Comparison of ENCODE assay signal across 10 cellular contexts in the genomic region with DNA sequence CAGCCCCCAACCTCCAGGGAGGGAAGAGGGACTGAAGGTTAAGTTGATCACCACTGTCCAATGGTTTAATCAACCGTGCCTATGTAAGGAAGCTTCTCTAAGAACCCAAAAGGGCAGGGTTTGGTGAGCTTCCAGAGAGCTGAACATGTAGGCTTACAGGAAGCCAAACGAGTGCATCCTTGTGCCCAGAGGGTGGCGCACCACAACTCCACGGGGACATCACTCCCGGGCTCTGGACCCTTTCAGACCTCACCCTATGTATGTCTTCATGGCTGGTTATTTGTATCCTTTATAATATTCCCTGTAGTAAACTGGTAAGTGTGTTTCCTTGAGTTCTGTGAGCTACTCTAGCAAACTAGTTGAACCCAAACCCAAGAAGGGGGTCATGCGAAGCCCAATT. TPM values are rescaled to one million over a fixed set of nuclear protein-coding genes. Genes with fewer than 3 reads are reported as not detected.
DNase-seq lines count a peak whose midpoint lies in the region; ATAC-seq, FAIRE-seq and TF ChIP-seq lines count a peak whose summit lies in the region.
"Had no signal": no experiment of that assay in that cellular context is flagged by ENCODE, and none has a peak within 500 bp of the region (broad histone marks: within the 10 kb centered on the region; RNA-seq: fewer than 3 reads in every experiment).

No MANE protein-coding gene starts in this region.

- H3K27ac ChIP-seq in HepG2 (ENCODE audit: extremely low read length, insufficient read depth, low read length): no peak overlapping the region
- no peak overlapping the region for H3K27ac ChIP-seq in gastroesophageal sphincter

- BruUV-seq in HepG2 (replicated peaks; lab: Mats Ljungman, UMichigan): no TSS peak

- H3K27ac Mint-ChIP-seq in CD14-positive monocyte (no peak overlapping the region), activated B cell treated with CpG ODN at 0.5 μM for 24 hours (peak overlapping the region; percentile 50)

- TF ChIP-seq EP300 in HepG2 (IDR thresholded peaks at IDR 0.05; ENCODE audit: low read depth in 2 of 2, low read length in 2 of 2): no peak
- no peak for TF ChIP-seq EP300 in HepG2 (CRISPR knock-in tag; IDR thresholded peaks at IDR 0.05; ENCODE audit: borderline replicate concordance)
- no peak for TF ChIP-seq EP300 in gastroesophageal sphincter (IDR thresholded peaks at IDR 0.05)

- TF ChIP-seq CTCF in CD14-positive monocyte (IDR thresholded peaks at IDR 0.05): peak; percentile 26
- TF ChIP-seq CTCF in GM13977 (IDR thresholded peaks at IDR 0.05; ENCODE audit: extremely low read depth, insufficient read depth, missing control alignments): peak; percentile 30
- no peak for TF ChIP-seq CTCF in activated B cell treated with CpG ODN at 0.5 μM for 24 hours (IDR thresholded peaks at IDR 0.05)
- TF ChIP-seq CTCF in HepG2 (CRISPR knock-in tag; IDR thresholded peaks at IDR 0.05): peak; percentile 51
- no peak for TF ChIP-seq CTCF in gastroesophageal sphincter (IDR thresholded peaks at IDR 0.05)

- H3K9me3 ChIP-seq in HepG2 (ENCODE audit: low read length) (no peaks in the 10 kb centered on the region), gastroesophageal sphincter (no peaks in the 10 kb centered on the region)
- H3K9me3 ChIP-seq: body of pancreas had no signal

- H3K4me1 Mint-ChIP-seq in CD14-positive monocyte: peaks cover 12% of the 10 kb centered on the region
- H3K4me1 Mint-ChIP-seq in activated B cell treated with CpG ODN at 0.5 μM for 24 hours: peaks cover 18% of the 10 kb centered on the region

- H3K4me1 ChIP-seq in HepG2 (ENCODE audit: insufficient read depth, low read length): peaks cover 14% of the 10 kb centered on the region
- peaks cover 0 to 10% (median 0%) of the 10 kb centered on the region in 3 donors for H3K4me1 ChIP-seq in gastroesophageal sphincter
- H3K4me1 ChIP-seq: body of pancreas had no signal

- POLR2A ChIA-PET in activated B cell treated with CpG ODN at 0.5 μM for 24 hours (lab: Charles Lee) (interaction anchor here (0.6 to 3.8 kb wide), 9 partner anchors 11 to 96 kb away, joined by 3 to 99 read pairs (median 11); a partner anchor contains a TSS), HepG2 (lab: Yijun Ruan, JAX) (interaction anchor here (1.0 to 1.3 kb wide), 2 partner anchors 10 to 11 kb away, joined by 3 to 6 read pairs; a partner anchor contains a TSS)

- H3K9me3 Mint-ChIP-seq in CD14-positive monocyte: no peaks in the 10 kb centered on the region
- no peaks in the 10 kb centered on the region for H3K9me3 Mint-ChIP-seq in activated B cell treated with CpG ODN at 0.5 μM for 24 hours

- no peak overlapping the region for H3K4me2 ChIP-seq in HepG2 (ENCODE audit: low read depth, low read length)

- no peaks in the 10 kb centered on the region for H4K20me1 ChIP-seq in HepG2 (ENCODE audit: insufficient read depth, low read length)

- TF ChIP-seq RAD21 in HepG2 (CRISPR knock-in tag; IDR thresholded peaks at IDR 0.05): 0 out of 2 replicates have a peak, but pooled peaks have one; percentile 14

- no peak for FAIRE-seq in HepG2 (lab: Jason Lieb, UNC)

- intact Hi-C loops in CD14-positive monocyte (cut with micrococcal nuclease) (no loop called here), activated B cell treated with CpG ODN at 0.5 μM for 24 hours (cut with micrococcal nuclease) (loop anchor here (1.0 to 2.0 kb wide), 2 partner anchors 9 to 95 kb away; no protein-coding TSS in a partner anchor), HepG2 (cut with micrococcal nuclease; ENCODE audit: unreplicated experiment) (no loop called here)

- TF ChIP-seq POLR2A in HepG2 (IDR thresholded peaks at IDR 0.05; ENCODE audit: insufficient read depth in 1 of 2, low read depth in 2 of 2, low read length in 2 of 2): no peak
- TF ChIP-seq POLR2A in gastroesophageal sphincter (IDR thresholded peaks at IDR 0.05): no peak

- CTCF ChIA-PET in activated B cell treated with CpG ODN at 0.5 μM for 24 hours (lab: Charles Lee): interaction anchor here (1.2 to 3.2 kb wide), 9 partner anchors 10 to 199 kb away, joined by 3 to 21 read pairs (median 11); no protein-coding TSS in a partner anchor
- CTCF ChIA-PET in HepG2 (lab: Yijun Ruan, JAX; ENCODE audit: low intra/inter-chr PET ratio, low total read pairs): no interaction called here

- H3K36me3 ChIP-seq in HepG2 (replicated peaks in 1 of 2; ENCODE audit: control insufficient read depth in 1 of 2, insufficient read depth in 2 of 2, low read length in 2 of 2): peaks cover 18 to 29% of the 10 kb centered on the region in 2 experiments
- H3K36me3 ChIP-seq in gastroesophageal sphincter: peaks cover 0 to 43% of the 10 kb centered on the region in 2 donors

- H2AFZ ChIP-seq in HepG2 (ENCODE audit: low read length): no peak overlapping the region

- H3K4me3 ChIP-seq in HepG2 (replicated peaks in 1 of 3; ENCODE audit: insufficient read depth in 1 of 3, low read depth in 2 of 3, low read length in 3 of 3): no peak overlapping the region
- no peak overlapping the region for H3K4me3 ChIP-seq in gastroesophageal sphincter
- H3K4me3 ChIP-seq: body of pancreas had no signal

- in situ Hi-C loops in GM13977 (cut with MboI; ENCODE audit: low pct_unique_long_range_greater_than_20kb, low sequenced_read_pairs, unreplicated experiment) (no loop called here), HepG2 (cut with HindIII; ENCODE audit: extremely low pct_ligation_motif_present, low pct_unique_long_range_greater_than_20kb) (no loop called here)

- DNase-seq in CD14-positive monocyte (ENCODE audit: low spot score): no peak
- DNase-seq in GM13977 (ENCODE audit: low spot score): no peak
- no peak for DNase-seq in activated B cell treated with CpG ODN at 0.5 μM for 24 hours
- DNase-seq in HepG2 (ENCODE audit: low spot score): no peak
- DNase-seq in NCI-H128 (lab: John Stamatoyannopoulos, UW; ENCODE audit: unreplicated experiment): no peak
- DNase-seq: body of pancreas, NCI-H1105 had no signal

- H3K27me3 Mint-ChIP-seq in CD14-positive monocyte (ENCODE audit: low read depth in 3 of 3) (peaks cover 0 to 5% (median 3%) of the 10 kb centered on the region in 3 donors), activated B cell treated with CpG ODN at 0.5 μM for 24 hours (no peaks in the 10 kb centered on the region)

- peak; percentile 28 for ATAC-seq in activated B cell treated with CpG ODN at 0.5 μM for 24 hours (ENCODE audit: low read depth)
- ATAC-seq in HepG2: peak; percentile 65
- ATAC-seq in gastroesophageal sphincter: no peak
- ATAC-seq in GM21717 (IDR thresholded peaks at IDR 0.05; ENCODE audit: unreplicated experiment): no peak
- ATAC-seq in HG03521 (IDR thresholded peaks at IDR 0.05; ENCODE audit: unreplicated experiment): no peak
- ATAC-seq: body of pancreas had no signal

- H3K36me3 Mint-ChIP-seq in CD14-positive monocyte: peaks cover 35 to 40% of the 10 kb centered on the region in 2 donors
- peaks cover 40% of the 10 kb centered on the region for H3K36me3 Mint-ChIP-seq in activated B cell treated with CpG ODN at 0.5 μM for 24 hours (ENCODE audit: low read depth)

- H3K27me3 ChIP-seq in HepG2 (ENCODE audit: control insufficient read depth in 1 of 2, insufficient read depth in 2 of 2, low read length in 2 of 2): no peaks in the 10 kb centered on the region
- H3K27me3 ChIP-seq in gastroesophageal sphincter: no peaks in the 10 kb centered on the region
- H3K27me3 ChIP-seq: body of pancreas had no signal

- no peaks in the 10 kb centered on the region for H3K79me2 ChIP-seq in HepG2 (ENCODE audit: insufficient read depth, low read length)

- WGBS in HepG2 (ENCODE audit: low lambda C conversion rate): 48% methylated on average over 6 of the region's 6 CpGs
- WGBS in gastroesophageal sphincter (ENCODE audit: low coverage in 1 of 2), 2 donors: 32 to 39% methylated on average over 6 of the region's 6 CpGs

- no peak overlapping the region for H3K9ac ChIP-seq in HepG2 (ENCODE audit: insufficient read depth, low read depth, low read length)

- H3K4me3 Mint-ChIP-seq in CD14-positive monocyte (no peak overlapping the region), activated B cell treated with CpG ODN at 0.5 μM for 24 hours (no peak overlapping the region)

RNA-seq across cellular contexts. Expression of a gene that starts 11.5 kb away (rescaled TPM):
- polyA plus RNA-seq in CD14-positive monocyte: 10 to 100 TPM in 1 of 2 donors, 1 to 10 TPM in 1; 6.8 to 15.0 TPM
- total RNA-seq in activated B cell treated with CpG ODN at 0.5 μM for 24 hours: 550 and 622 TPM in 2 replicates
- 7.7 and 8.2 TPM in 2 replicates for total RNA-seq in HepG2 (2016; rRNA removed; fragmentation: Illumina TruSeq; extraction: Trizol)
- total RNA-seq in HepG2 (2016; cell fraction: cytosol; rRNA removed; fragmentation: Illumina TruSeq; extraction: Trizol; ENCODE audit: low read depth): 2.2 and 3.1 TPM in 2 replicates
- 6.6 and 8.7 TPM in 2 replicates for total RNA-seq in HepG2 (2016; cell fraction: insoluble cytoplasmic fraction; rRNA removed; fragmentation: Illumina TruSeq; extraction: Trizol)
- 4.0 and 5.5 TPM in 2 replicates for total RNA-seq in HepG2 (2016; cell fraction: membrane; rRNA removed; fragmentation: Illumina TruSeq; extraction: Trizol)
- 7.7 and 7.8 TPM in 2 replicates for total RNA-seq in HepG2 (2016; cell fraction: nucleus; rRNA removed; fragmentation: Illumina TruSeq; extraction: Trizol)
- 12.5 and 15.5 TPM in 2 replicates for polyA plus RNA-seq in HepG2 (2011; rRNA removed)
- polyA plus RNA-seq in HepG2 (2011; cell fraction: cytosol; rRNA removed): 8.4 and 11.7 TPM in 2 replicates
- polyA plus RNA-seq in HepG2 (2011; cell fraction: nucleus; rRNA removed): 56.1 and 62.0 TPM in 2 replicates
- 8.9 and 9.6 TPM in 2 replicates for polyA plus RNA-seq in HepG2 (2012)
- 1.4 and 1.6 TPM in 2 replicates for polyA plus RNA-seq in HepG2 (2016; cell fraction: cytosol; fragmentation: Illumina TruSeq; extraction: Trizol; ENCODE audit: low read depth)
- polyA plus RNA-seq in HepG2 (2016; cell fraction: insoluble cytoplasmic fraction; fragmentation: Illumina TruSeq; extraction: Trizol; ENCODE audit: low read depth): 6.6 and 9.1 TPM in 2 replicates
- 2.4 and 2.8 TPM in 2 replicates for polyA plus RNA-seq in HepG2 (2016; cell fraction: membrane; fragmentation: Illumina TruSeq; extraction: Trizol; ENCODE audit: low read depth)
- 20.9 and 25.8 TPM in 2 replicates for polyA plus RNA-seq in HepG2 (2016; cell fraction: nucleus; fragmentation: Illumina TruSeq; extraction: Trizol; ENCODE audit: insufficient read depth, low read depth)
- 14.9 and 16.9 TPM in 2 replicates for polyA minus RNA-seq in HepG2 (2011; rRNA and poly(A)+ RNA removed; ENCODE audit: low replicate concordance)
- polyA minus RNA-seq in HepG2 (2011; cell fraction: cytosol; rRNA and poly(A)+ RNA removed): 10.5 and 12.6 TPM in 2 replicates
- 9.5 and 12.2 TPM in 2 replicates for polyA minus RNA-seq in HepG2 (2011; cell fraction: nucleus; rRNA and poly(A)+ RNA removed)
- 10 to 100 TPM; 20.5 to 31.6 (median 24.8) TPM for total RNA-seq in gastroesophageal sphincter

RNA-seq across cellular contexts. Expression of a gene that starts 34.5 kb away (rescaled TPM):
- 1 to 10 TPM; 1.1 to 1.5 TPM for polyA plus RNA-seq in CD14-positive monocyte
- 1.4 and 1.5 TPM in 2 replicates for total RNA-seq in activated B cell treated with CpG ODN at 0.5 μM for 24 hours
- total RNA-seq in HepG2 (2016; rRNA removed; fragmentation: Illumina TruSeq; extraction: Trizol): 0.11 and 0.35 TPM in 2 replicates
- 0.18 TPM in 1 of 2 replicates, not detected in the other for total RNA-seq in HepG2 (2016; cell fraction: cytosol; rRNA removed; fragmentation: Illumina TruSeq; extraction: Trizol; ENCODE audit: low read depth)
- 0.21 and 0.65 TPM in 2 replicates for total RNA-seq in HepG2 (2016; cell fraction: insoluble cytoplasmic fraction; rRNA removed; fragmentation: Illumina TruSeq; extraction: Trizol)
- 0.34 and 0.62 TPM in 2 replicates for total RNA-seq in HepG2 (2016; cell fraction: membrane; rRNA removed; fragmentation: Illumina TruSeq; extraction: Trizol)
- total RNA-seq in HepG2 (2016; cell fraction: nucleus; rRNA removed; fragmentation: Illumina TruSeq; extraction: Trizol): 0.34 and 0.75 TPM in 2 replicates
- polyA plus RNA-seq in HepG2 (2011; rRNA removed): 0.58 and 0.59 TPM in 2 replicates
- 0.10 and 0.36 TPM in 2 replicates for polyA plus RNA-seq in HepG2 (2011; cell fraction: cytosol; rRNA removed)
- 3.4 and 4.7 TPM in 2 replicates for polyA plus RNA-seq in HepG2 (2011; cell fraction: nucleus; rRNA removed)
- polyA plus RNA-seq in HepG2 (2012): 1.1 and 1.5 TPM in 2 replicates
- 0.15 and 0.31 TPM in 2 replicates for polyA plus RNA-seq in HepG2 (2016; cell fraction: cytosol; fragmentation: Illumina TruSeq; extraction: Trizol; ENCODE audit: low read depth)
- polyA plus RNA-seq in HepG2 (2016; cell fraction: insoluble cytoplasmic fraction; fragmentation: Illumina TruSeq; extraction: Trizol; ENCODE audit: low read depth): 0.29 and 0.33 TPM in 2 replicates
- polyA plus RNA-seq in HepG2 (2016; cell fraction: membrane; fragmentation: Illumina TruSeq; extraction: Trizol; ENCODE audit: low read depth): 0.44 and 0.48 TPM in 2 replicates
- polyA plus RNA-seq in HepG2 (2016; cell fraction: nucleus; fragmentation: Illumina TruSeq; extraction: Trizol; ENCODE audit: insufficient read depth, low read depth): 0.94 and 0.97 TPM in 2 replicates
- polyA minus RNA-seq in HepG2 (2011; rRNA and poly(A)+ RNA removed; ENCODE audit: low replicate concordance): 0.47 and 0.96 TPM in 2 replicates
- 0.44 TPM in 1 of 2 replicates, not detected in the other for polyA minus RNA-seq in HepG2 (2011; cell fraction: cytosol; rRNA and poly(A)+ RNA removed)
- polyA minus RNA-seq in HepG2 (2011; cell fraction: nucleus; rRNA and poly(A)+ RNA removed): 0.87 and 1.2 TPM in 2 replicates
- 100 to 1,000 TPM in 1 of 4 donors, 10 to 100 TPM in 3; 28.6 to 195 (median 41.4) TPM for total RNA-seq in gastroesophageal sphincter

RNA-seq across cellular contexts. Expression of a gene that starts 36.6 kb away (rescaled TPM):
- polyA plus RNA-seq in CD14-positive monocyte: 10 to 100 TPM; 25.5 to 36.3 TPM
- total RNA-seq in activated B cell treated with CpG ODN at 0.5 μM for 24 hours: 15.7 and 18.9 TPM in 2 replicates
- total RNA-seq in HepG2 (2016; rRNA removed; fragmentation: Illumina TruSeq; extraction: Trizol): 8.3 and 8.6 TPM in 2 replicates
- total RNA-seq in HepG2 (2016; cell fraction: cytosol; rRNA removed; fragmentation: Illumina TruSeq; extraction: Trizol; ENCODE audit: low read depth): 3.2 and 3.3 TPM in 2 replicates
- total RNA-seq in HepG2 (2016; cell fraction: insoluble cytoplasmic fraction; rRNA removed; fragmentation: Illumina TruSeq; extraction: Trizol): 7.7 and 8.0 TPM in 2 replicates
- 5.6 and 6.1 TPM in 2 replicates for total RNA-seq in HepG2 (2016; cell fraction: membrane; rRNA removed; fragmentation: Illumina TruSeq; extraction: Trizol)
- 3.3 and 3.6 TPM in 2 replicates for total RNA-seq in HepG2 (2016; cell fraction: nucleus; rRNA removed; fragmentation: Illumina TruSeq; extraction: Trizol)
- 4.3 and 6.4 TPM in 2 replicates for polyA plus RNA-seq in HepG2 (2011; rRNA removed)
- 6.2 and 12.2 TPM in 2 replicates for polyA plus RNA-seq in HepG2 (2011; cell fraction: cytosol; rRNA removed)
- polyA plus RNA-seq in HepG2 (2011; cell fraction: nucleus; rRNA removed): 30.9 and 35.5 TPM in 2 replicates
- polyA plus RNA-seq in HepG2 (2012): 4.1 and 4.3 TPM in 2 replicates
- polyA plus RNA-seq in HepG2 (2016; cell fraction: cytosol; fragmentation: Illumina TruSeq; extraction: Trizol; ENCODE audit: low read depth): 2.7 and 3.5 TPM in 2 replicates
- 6.9 and 8.6 TPM in 2 replicates for polyA plus RNA-seq in HepG2 (2016; cell fraction: insoluble cytoplasmic fraction; fragmentation: Illumina TruSeq; extraction: Trizol; ENCODE audit: low read depth)
- polyA plus RNA-seq in HepG2 (2016; cell fraction: membrane; fragmentation: Illumina TruSeq; extraction: Trizol; ENCODE audit: low read depth): 4.3 and 4.4 TPM in 2 replicates
- 9.7 TPM in 2 replicates for polyA plus RNA-seq in HepG2 (2016; cell fraction: nucleus; fragmentation: Illumina TruSeq; extraction: Trizol; ENCODE audit: insufficient read depth, low read depth)
- polyA minus RNA-seq in HepG2 (2011; rRNA and poly(A)+ RNA removed; ENCODE audit: low replicate concordance): 3.8 and 4.9 TPM in 2 replicates
- 2.8 and 4.0 TPM in 2 replicates for polyA minus RNA-seq in HepG2 (2011; cell fraction: cytosol; rRNA and poly(A)+ RNA removed)
- 3.0 and 3.4 TPM in 2 replicates for polyA minus RNA-seq in HepG2 (2011; cell fraction: nucleus; rRNA and poly(A)+ RNA removed)
- total RNA-seq in gastroesophageal sphincter: 10 to 100 TPM; 18.6 to 41.9 (median 26.1) TPM

RNA-seq across cellular contexts. Expression of a gene that starts 48.3 kb away (rescaled TPM):
- polyA plus RNA-seq in CD14-positive monocyte (10 to 100 TPM; 58.5 to 70.2 TPM), HepG2 (2011; rRNA removed) (18.4 and 19.3 TPM in 2 replicates)
- total RNA-seq in activated B cell treated with CpG ODN at 0.5 μM for 24 hours (43.7 and 46.0 TPM in 2 replicates), HepG2 (2016; rRNA removed; fragmentation: Illumina TruSeq; extraction: Trizol) (13.0 and 13.1 TPM in 2 replicates), gastroesophageal sphincter (10 to 100 TPM; 61.4 to 84.3 (median 67.5) TPM)
- 4.3 and 6.6 TPM in 2 replicates for total RNA-seq in HepG2 (2016; cell fraction: cytosol; rRNA removed; fragmentation: Illumina TruSeq; extraction: Trizol; ENCODE audit: low read depth)
- total RNA-seq in HepG2 (2016; cell fraction: insoluble cytoplasmic fraction; rRNA removed; fragmentation: Illumina TruSeq; extraction: Trizol): 11.4 and 14.7 TPM in 2 replicates
- 8.6 and 10.3 TPM in 2 replicates for total RNA-seq in HepG2 (2016; cell fraction: membrane; rRNA removed; fragmentation: Illumina TruSeq; extraction: Trizol)
- total RNA-seq in HepG2 (2016; cell fraction: nucleus; rRNA removed; fragmentation: Illumina TruSeq; extraction: Trizol): 7.0 and 9.7 TPM in 2 replicates
- polyA plus RNA-seq in HepG2 (2011; cell fraction: cytosol; rRNA removed): 31.2 and 40.8 TPM in 2 replicates
- 47.1 and 47.2 TPM in 2 replicates for polyA plus RNA-seq in HepG2 (2011; cell fraction: nucleus; rRNA removed)
- 17.2 and 18.2 TPM in 2 replicates for polyA plus RNA-seq in HepG2 (2012)
- 8.4 and 10.7 TPM in 2 replicates for polyA plus RNA-seq in HepG2 (2016; cell fraction: cytosol; fragmentation: Illumina TruSeq; extraction: Trizol; ENCODE audit: low read depth)
- polyA plus RNA-seq in HepG2 (2016; cell fraction: insoluble cytoplasmic fraction; fragmentation: Illumina TruSeq; extraction: Trizol; ENCODE audit: low read depth): 13.0 and 17.2 TPM in 2 replicates
- 10.6 and 12.1 TPM in 2 replicates for polyA plus RNA-seq in HepG2 (2016; cell fraction: membrane; fragmentation: Illumina TruSeq; extraction: Trizol; ENCODE audit: low read depth)
- polyA plus RNA-seq in HepG2 (2016; cell fraction: nucleus; fragmentation: Illumina TruSeq; extraction: Trizol; ENCODE audit: insufficient read depth, low read depth): 20.9 and 24.8 TPM in 2 replicates
- 14.5 and 32.9 TPM in 2 replicates for polyA minus RNA-seq in HepG2 (2011; rRNA and poly(A)+ RNA removed; ENCODE audit: low replicate concordance)
- 6.2 and 7.1 TPM in 2 replicates for polyA minus RNA-seq in HepG2 (2011; cell fraction: cytosol; rRNA and poly(A)+ RNA removed)
- 8.6 and 9.1 TPM in 2 replicates for polyA minus RNA-seq in HepG2 (2011; cell fraction: nucleus; rRNA and poly(A)+ RNA removed)

Comparison
In these comparisons a context has a peak if more than half of its experiments do, and no peak if none do; other contexts are left out.
1. CTCF ChIP-seq: peak in CD14-positive monocyte (single experiment), GM13977 (single experiment) and HepG2 (single experiment); none in activated B cell treated with CpG ODN at 0.5 μM for 24 hours (single experiment) and gastroesophageal sphincter (0 of 4).
2. ATAC-seq: peak in activated B cell treated with CpG ODN at 0.5 μM for 24 hours (single experiment) and HepG2 (single experiment); none in gastroesophageal sphincter (single experiment), GM21717 (single experiment) and HG03521 (single experiment).
3. RNA of a gene that starts 11.5 kb away (total RNA-seq): 550 to 622 TPM in activated B cell treated with CpG ODN at 0.5 μM for 24 hours; 20.5 to 31.6 TPM in gastroesophageal sphincter and 2.2 to 8.7 TPM in HepG2; every median in the first group is over 10 times any median in the second.
4. RNA of a gene that starts 34.5 kb away (total RNA-seq): 28.6 to 195 TPM in gastroesophageal sphincter; 1.4 to 1.5 TPM in activated B cell treated with CpG ODN at 0.5 μM for 24 hours and 0.11 to 0.75 TPM in HepG2; every median in the first group is over 10 times any median in the second.